ENCODE assay signal across 13 cellular contexts in genomic region chr17:40351185-40352043, GRCh38. TPM values are rescaled to one million over a fixed set of nuclear protein-coding genes. Genes with fewer than 3 reads are reported as not detected.
DNase-seq lines count a peak whose midpoint lies in the region; ATAC-seq and FAIRE-seq lines count a peak whose summit lies in the region.
"Had no signal": no experiment of that assay in that cellular context is flagged by ENCODE, and none has a peak within 500 bp of the region (broad histone marks: within the 10 kb centered on the region; RNA-seq: fewer than 3 reads in every experiment).

No MANE protein-coding gene starts in this region.

- peak overlapping the region in 4 of 8 donors; percentile 10 to 49 (median 22) for H3K4me3 Mint-ChIP-seq in naive B cell
- H3K4me3 Mint-ChIP-seq in activated T-helper 17 cell treated with anti-CD3 and anti-CD28 coated beads, Interleukin-2, amount 50 U/mL, for 72 hours: no peak overlapping the region

- ATAC-seq in naive B cell (ENCODE audit: low read depth in 2 of 2): peak; percentile 31 to 47
- no peak for ATAC-seq in activated T-helper 17 cell treated with anti-CD3 and anti-CD28 coated beads, Interleukin-2, amount 50 U/mL, for 72 hours (replicated peaks)

- peak in 2 of 3 experiments; percentile 90 to 92 for DNase-seq in NCI-H1417 (lab: John Stamatoyannopoulos, UW)
- peak; percentile 39 for DNase-seq in naive B cell
- DNase-seq in RCC 7860 (ENCODE audit: low spot score): no peak
- DNase-seq in T-helper 1 cell: no peak
- no peak for DNase-seq in GDM1 (lab: John Stamatoyannopoulos, UW)
- DNase-seq: MG63 had no signal

- no peaks in the 10 kb centered on the region for H3K27me3 ChIP-seq in BLaER1
- H3K27me3 ChIP-seq: MG63 had no signal

- H3K27ac ChIP-seq in BLaER1 (peak overlapping the region; percentile 77), angular gyrus (ENCODE audit: low read depth, low read length) (peak overlapping the region; percentile 19)

- H3K9me3 Mint-ChIP-seq in naive B cell: no peaks in the 10 kb centered on the region
- no peaks in the 10 kb centered on the region for H3K9me3 Mint-ChIP-seq in activated T-helper 17 cell treated with anti-CD3 and anti-CD28 coated beads, Interleukin-2, amount 50 U/mL, for 72 hours

- no peak for FAIRE-seq in RCC 7860 (lab: Jason Lieb, UNC)
- FAIRE-seq: keratinocyte had no signal

- peaks cover 79% of the 10 kb centered on the region for H3K4me1 ChIP-seq in BLaER1

- peaks cover 30% of the 10 kb centered on the region for H4K20me1 ChIP-seq in BLaER1

- peak overlapping the region; percentile 97 for H3K4me2 ChIP-seq in BLaER1
- H3K4me2 ChIP-seq: smooth muscle cell had no signal

- H3K27me3 Mint-ChIP-seq in naive B cell: no peaks in the 10 kb centered on the region
- H3K27me3 Mint-ChIP-seq in activated T-helper 17 cell treated with anti-CD3 and anti-CD28 coated beads, Interleukin-2, amount 50 U/mL, for 72 hours: no peaks in the 10 kb centered on the region

- H3K9ac ChIP-seq in BLaER1: peak overlapping the region; percentile 73

- H3K36me3 ChIP-seq in BLaER1: peaks cover 59% of the 10 kb centered on the region

- H3K4me1 Mint-ChIP-seq in naive B cell: peaks cover 55 to 71% (median 65%) of the 10 kb centered on the region in 3 donors
- H3K4me1 Mint-ChIP-seq in activated T-helper 17 cell treated with anti-CD3 and anti-CD28 coated beads, Interleukin-2, amount 50 U/mL, for 72 hours: peaks cover 14% of the 10 kb centered on the region

- H3K36me3 Mint-ChIP-seq in naive B cell: peaks cover 0 to 19% of the 10 kb centered on the region in 2 donors
- peaks cover 68% of the 10 kb centered on the region for H3K36me3 Mint-ChIP-seq in activated T-helper 17 cell treated with anti-CD3 and anti-CD28 coated beads, Interleukin-2, amount 50 U/mL, for 72 hours (ENCODE audit: low read depth)

- peak overlapping the region; percentile 22; the same call in 1 of the 2 replicates for H3K4me3 ChIP-seq in BLaER1
- H3K4me3 ChIP-seq: MG63, smooth muscle cell had no signal

- H3K9me3 ChIP-seq in BLaER1: no peaks in the 10 kb centered on the region
- H3K9me3 ChIP-seq: MG63 had no signal

- peak overlapping the region; percentile 27 to 99 (median 86) for H3K27ac Mint-ChIP-seq in naive B cell
- H3K27ac Mint-ChIP-seq in activated T-helper 17 cell treated with anti-CD3 and anti-CD28 coated beads, Interleukin-2, amount 50 U/mL, for 72 hours: no peak overlapping the region

RNA-seq across cellular contexts. Expression of gene GJD3, which starts 13.1 kb away (rescaled TPM):
- under 1 TPM in 2 of 6 donors, not detected in 4; 0.44 to 0.98 TPM for polyA plus RNA-seq in naive B cell (ENCODE audit: low read depth in 6 of 6)
- not detected for total RNA-seq in activated T-helper 17 cell treated with anti-CD3 and anti-CD28 coated beads, Interleukin-2, amount 50 U/mL, for 72 hours
- total RNA-seq: epithelial cell of proximal tubule, SK-MEL-5, smooth muscle cell had no signal
- polyA plus RNA-seq: keratinocyte had no signal

RNA-seq across cellular contexts. Expression of gene RARA, which starts 42.4 kb away (rescaled TPM):
- 10 to 100 TPM in 2 of 6 donors, 1 to 10 TPM in 4; 3.1 to 12.6 (median 7.8) TPM for polyA plus RNA-seq in naive B cell (ENCODE audit: low read depth in 6 of 6)
- 10 to 100 TPM; 43.7 to 61.9 TPM for total RNA-seq in activated T-helper 17 cell treated with anti-CD3 and anti-CD28 coated beads, Interleukin-2, amount 50 U/mL, for 72 hours

Comparison
In these comparisons a context has a peak if more than half of its experiments do, and no peak if none do; other contexts are left out.
1. DNase-seq: peak in NCI-H1417 (2 of 3) and naive B cell (single experiment); none in RCC 7860 (single experiment), T-helper 1 cell (0 of 5) and GDM1 (single experiment).